Comparison of ENCODE assay signal across 8 cellular contexts in genomic region chr11:30586251-30587144, GRCh38. TPM values are rescaled to one million over a fixed set of nuclear protein-coding genes. Genes with fewer than 3 reads are reported as not detected.
A peak's percentile ranks its signal among the peaks of the same experiment; 100 is the strongest.
DNase-seq lines count a peak whose midpoint lies in the region; ATAC-seq and TF ChIP-seq lines count a peak whose summit lies in the region.

MPPED2 (minus strand) TSS chr11:30586353; CDS start chr11:30580373, 5,980 bp downstream.

- POLR2A ChIA-PET in Panc1 (lab: Charles Lee): no interaction called here

- peak; percentile 60 for TF ChIP-seq CTCF in Panc1 (IDR thresholded peaks at IDR 0.05)
- TF ChIP-seq CTCF in choroid plexus epithelial cell (conservative IDR thresholded peaks at IDR 0.05; ENCODE audit: low read depth, low read length): no peak
- peak; percentile 35 to 53 (median 39) for TF ChIP-seq CTCF in right lobe of liver (IDR thresholded peaks at IDR 0.05)
- TF ChIP-seq CTCF in suprapubic skin (IDR thresholded peaks at IDR 0.05): peak in 1 of 2 donors; percentile 55

- H3K4me3 ChIP-seq in Panc1 (ENCODE audit: low read depth in 2 of 2, low read length in 2 of 2): peak within 1 kb of the TSS; percentile 18 to 49
- peak within 1 kb of the TSS; percentile 29 for H3K4me3 ChIP-seq in choroid plexus epithelial cell (ENCODE audit: low read depth, low read length)
- peak within 1 kb of the TSS; percentile 65 to 78 (median 71) for H3K4me3 ChIP-seq in right lobe of liver
- peak within 1 kb of the TSS; percentile 72 for H3K4me3 ChIP-seq in suprapubic skin

- peak; percentile 84 for ATAC-seq in GM18499 (IDR thresholded peaks at IDR 0.05; ENCODE audit: insufficient read depth, unreplicated experiment)
- ATAC-seq in HG02870 (IDR thresholded peaks at IDR 0.05; ENCODE audit: unreplicated experiment): peak; percentile 94
- ATAC-seq in Panc1: peak; percentile 94
- peak; percentile 84 to 87 (median 85) for ATAC-seq in right lobe of liver

- no peak for TF ChIP-seq EP300 in suprapubic skin (IDR thresholded peaks at IDR 0.05)

- TF ChIP-seq POLR2A in right lobe of liver (IDR thresholded peaks at IDR 0.05) (no peak), suprapubic skin (IDR thresholded peaks at IDR 0.05) (no peak)

- intact Hi-C loops in Panc1 (cut with micrococcal nuclease; ENCODE audit: unreplicated experiment) (no loop called here), right lobe of liver (cut with DNase I) (no loop called here)

- in situ Hi-C loops in Panc1 (cut with HindIII; ENCODE audit: low pct_unique_long_range_greater_than_20kb, low sequenced_read_pairs): no loop called here

- CTCF ChIA-PET in Panc1 (lab: Charles Lee): no interaction called here

- H3K9me3 ChIP-seq in Panc1 (ENCODE audit: control insufficient read depth, insufficient read depth, low read depth, low read length) (no peaks in the 10 kb centered on the region), right lobe of liver (no peaks in the 10 kb centered on the region), suprapubic skin (no peaks in the 10 kb centered on the region)

- no peaks in the 10 kb centered on the region for H3K36me3 ChIP-seq in Panc1 (ENCODE audit: control insufficient read depth, insufficient read depth, low read length)
- no peaks in the 10 kb centered on the region for H3K36me3 ChIP-seq in right lobe of liver
- no peaks in the 10 kb centered on the region for H3K36me3 ChIP-seq in suprapubic skin

- WGBS in right lobe of liver (ENCODE audit: insufficient coverage, low coverage, low lambda C conversion rate, missing lambda C conversion rate): 6% methylated on average over 26 of the region's 49 CpGs
- WGBS in suprapubic skin: 9% methylated on average over 45 of the region's 49 CpGs

- H3K27ac ChIP-seq in Panc1 (ENCODE audit: low read length) (no peak within 1 kb of the TSS), right lobe of liver (peak within 1 kb of the TSS in 2 of 3 donors; percentile 47 to 60), suprapubic skin (peak within 1 kb of the TSS; percentile 64)

- BruUV-seq in Panc1 (replicated peaks; lab: Mats Ljungman, UMichigan): no TSS peak

- peaks cover 13% of the 10 kb centered on the region for H3K27me3 ChIP-seq in Panc1 (ENCODE audit: control insufficient read depth, insufficient read depth, low read length)
- H3K27me3 ChIP-seq in right lobe of liver: no peaks in the 10 kb centered on the region
- peaks cover 40% of the 10 kb centered on the region for H3K27me3 ChIP-seq in suprapubic skin

- DNase-seq in AG08396 (ENCODE audit: low spot score) (peak; percentile 41), Panc1 (ENCODE audit: low read depth, low spot score) (no peak), choroid plexus epithelial cell (ENCODE audit: low read depth) (peak; percentile 10), right lobe of liver (peak; percentile 52 to 62 (median 60)), suprapubic skin (ENCODE audit: low spot score in 2 of 2) (peak; percentile 68 to 77)
- DNase-seq in stimulated activated naive CD4-positive, alpha-beta T cell treated with Interleukin-2 at 50 U/mL for 16 hours (lab: John Stamatoyannopoulos, UW): no peak

- H3K4me1 ChIP-seq in Panc1 (ENCODE audit: control insufficient read depth, insufficient read depth, low read length) (no peaks in the 10 kb centered on the region), right lobe of liver (peaks cover 0 to 6% (median 0%) of the 10 kb centered on the region in 4 donors), suprapubic skin (peaks cover 32% of the 10 kb centered on the region)

RNA-seq across cellular contexts. Expression of gene MPPED2, which starts in this region (rescaled TPM):
- not detected for total RNA-seq in Panc1 (2021; ENCODE audit: unreplicated experiment)
- polyA plus RNA-seq in Panc1 (2012; ENCODE audit: insufficient read length): not detected
- total RNA-seq in right lobe of liver: 1 to 10 TPM in 2 of 6 experiments, under 1 TPM in 4; 0.12 to 1.8 (median 0.75) TPM
- total RNA-seq in suprapubic skin: 1 to 10 TPM in 3 of 4 donors, not detected in 1; 1.1 to 2.0 (median 1.9) TPM

Comparison
In these comparisons a context has a peak if more than half of its experiments do, and no peak if none do; other contexts are left out.
1. Peak in ATAC-seq and H3K4me3 ChIP-seq in Panc1; RNA of the gene not detected or under 1 TPM.
2. DNase-seq: peak in AG08396 (single experiment), choroid plexus epithelial cell (single experiment), right lobe of liver (3 of 3) and suprapubic skin (2 of 2); none in Panc1 (single experiment) and stimulated activated naive CD4-positive, alpha-beta T cell treated with Interleukin-2 at 50 U/mL for 16 hours (single experiment).
3. Peak in every context shown above with its lines, with median percentiles within 50 percentile points of each other: ATAC-seq and H3K4me3 ChIP-seq.